Comparison of ENCODE assay signal across 10 cellular contexts in genomic region chr6:139841794-139842215, GRCh38.
DNase-seq lines count a peak whose midpoint lies in the region; ATAC-seq and TF ChIP-seq lines count a peak whose summit lies in the region.
"Had no signal": no experiment of that assay in that cellular context is flagged by ENCODE, and none has a peak within 500 bp of the region (broad histone marks: within the 10 kb centered on the region; RNA-seq: fewer than 3 reads in every experiment).

No MANE protein-coding gene starts in this region.

- TF ChIP-seq CTCF in mucosa of descending colon (IDR thresholded peaks at IDR 0.05) (no peak), testis (IDR thresholded peaks at IDR 0.05) (no peak), natural killer cell (IDR thresholded peaks at IDR 0.05) (no peak)

- peaks cover 9% of the 10 kb centered on the region for H3K9me3 Mint-ChIP-seq in activated T-helper 17 cell treated with anti-CD3 and anti-CD28 coated beads, Interleukin-2, amount 50 U/mL, for 72 hours
- H3K9me3 Mint-ChIP-seq in natural killer cell: no peaks in the 10 kb centered on the region
- H3K9me3 Mint-ChIP-seq: stimulated activated naive CD8-positive, alpha-beta T cell treated with anti-CD3 and anti-CD28 coated beads, Interleukin-15, Interleukin-2, amounts not matched to agents 100 ng/mL and 50 ng/mL, for 24 hours had no signal

- H3K4me3 ChIP-seq in mucosa of descending colon (no peak overlapping the region), testis (no peak overlapping the region)

- H3K36me3 Mint-ChIP-seq in activated T-helper 17 cell treated with anti-CD3 and anti-CD28 coated beads, Interleukin-2, amount 50 U/mL, for 72 hours (ENCODE audit: low read depth): no peaks in the 10 kb centered on the region
- no peaks in the 10 kb centered on the region for H3K36me3 Mint-ChIP-seq in natural killer cell
- H3K36me3 Mint-ChIP-seq: brain had no signal

- H3K9me3 ChIP-seq in mucosa of descending colon: no peaks in the 10 kb centered on the region
- no peaks in the 10 kb centered on the region for H3K9me3 ChIP-seq in testis

- WGBS in testis, 2 donors: 87 to 92% methylated on average over 2 of the region's 2 CpGs

- intact Hi-C loops in mucosa of descending colon (cut with DNase I, micrococcal nuclease): no loop called here
- intact Hi-C loops in testis (cut with DNase I; ENCODE audit: low total_unique reads): no loop called here
- intact Hi-C loops in natural killer cell (cut with micrococcal nuclease): no loop called here

- no peaks in the 10 kb centered on the region for H3K36me3 ChIP-seq in mucosa of descending colon (ENCODE audit: low read depth)
- H3K36me3 ChIP-seq in testis (ENCODE audit: low read depth, missing control alignments): no peaks in the 10 kb centered on the region

- DNase-seq in KBM-7: peak; percentile 74
- peak in 1 of 3 donors; percentile 22 for DNase-seq in mucosa of descending colon
- DNase-seq in testis: no peak
- no peak for DNase-seq in natural killer cell
- DNase-seq in stimulated activated CD4-positive, alpha-beta T cell treated with anti-CD3 and anti-CD28 coated beads, Interleukin-12 subunit alpha, Interleukin-12 subunit beta, amount 100 ng/mL, for 4 hours: no peak

- no peak for TF ChIP-seq POLR2A in testis (IDR thresholded peaks at IDR 0.05)

- in situ Hi-C loops in KBM-7 (cut with MboI; ENCODE audit: low pct_unique_long_range_greater_than_20kb, low sequenced_read_pairs): no loop called here

- H3K27me3 ChIP-seq in testis: no peaks in the 10 kb centered on the region

- H3K4me1 Mint-ChIP-seq in activated T-helper 17 cell treated with anti-CD3 and anti-CD28 coated beads, Interleukin-2, amount 50 U/mL, for 72 hours: no peaks in the 10 kb centered on the region
- no peaks in the 10 kb centered on the region for H3K4me1 Mint-ChIP-seq in natural killer cell

- ATAC-seq in GM18873 (IDR thresholded peaks at IDR 0.05; ENCODE audit: low FRiP score, unreplicated experiment): peak; percentile 85
- peak; percentile 87 for ATAC-seq in HG02678 (IDR thresholded peaks at IDR 0.05; ENCODE audit: unreplicated experiment)
- ATAC-seq in mucosa of descending colon: peak; percentile 66
- no peak for ATAC-seq in activated T-helper 17 cell treated with anti-CD3 and anti-CD28 coated beads, Interleukin-2, amount 50 U/mL, for 72 hours (replicated peaks)
- no peak for ATAC-seq in natural killer cell

- H3K27ac ChIP-seq in testis: no peak overlapping the region

- H3K4me1 ChIP-seq in mucosa of descending colon (ENCODE audit: low read depth) (peaks cover 4% of the 10 kb centered on the region), testis (no peaks in the 10 kb centered on the region)

- peaks cover 2% of the 10 kb centered on the region for H3K27me3 Mint-ChIP-seq in activated T-helper 17 cell treated with anti-CD3 and anti-CD28 coated beads, Interleukin-2, amount 50 U/mL, for 72 hours
- H3K27me3 Mint-ChIP-seq in natural killer cell (ENCODE audit: low read depth in 2 of 2): no peaks in the 10 kb centered on the region
- H3K27me3 Mint-ChIP-seq: brain had no signal

- no peak overlapping the region for H3K27ac Mint-ChIP-seq in activated T-helper 17 cell treated with anti-CD3 and anti-CD28 coated beads, Interleukin-2, amount 50 U/mL, for 72 hours
- H3K27ac Mint-ChIP-seq in natural killer cell: no peak overlapping the region
- H3K27ac Mint-ChIP-seq: brain; stimulated activated naive CD8-positive, alpha-beta T cell treated with anti-CD3 and anti-CD28 coated beads, Interleukin-15, Interleukin-2, amounts not matched to agents 100 ng/mL and 50 ng/mL, for 24 hours had no signal

- no peak overlapping the region for H3K4me3 Mint-ChIP-seq in activated T-helper 17 cell treated with anti-CD3 and anti-CD28 coated beads, Interleukin-2, amount 50 U/mL, for 72 hours
- no peak overlapping the region for H3K4me3 Mint-ChIP-seq in natural killer cell
- H3K4me3 Mint-ChIP-seq: brain; stimulated activated naive CD8-positive, alpha-beta T cell treated with anti-CD3 and anti-CD28 coated beads, Interleukin-15, Interleukin-2, amounts not matched to agents 100 ng/mL and 50 ng/mL, for 24 hours had no signal

Comparison
In these comparisons a context has a peak if more than half of its experiments do, and no peak if none do; other contexts are left out.
1. ATAC-seq: peak in GM18873 (single experiment), HG02678 (single experiment) and mucosa of descending colon (single experiment); none in activated T-helper 17 cell treated with anti-CD3 and anti-CD28 coated beads, Interleukin-2, amount 50 U/mL, for 72 hours (single experiment) and natural killer cell (0 of 3).